4 cellular contexts compared by ENCODE assay signal in genomic region chr17:15673719-15674118, GRCh38. TPM values are rescaled to one million over a fixed set of nuclear protein-coding genes. Genes with fewer than 3 reads are reported as not detected.
"Had no signal": no experiment of that assay in that cellular context is flagged by ENCODE, and none has a peak within 500 bp of the region (broad histone marks: within the 10 kb centered on the region; RNA-seq: fewer than 3 reads in every experiment).

No MANE protein-coding gene starts in this region.

RNA-seq across cellular contexts. Expression of gene TBC1D26, which starts 58.4 kb away (rescaled TPM):
- total RNA-seq: adrenal gland, aorta, PC-3, SJSA1 had no signal
